Comparison of ENCODE assay signal across 14 cellular contexts in the genomic region with DNA sequence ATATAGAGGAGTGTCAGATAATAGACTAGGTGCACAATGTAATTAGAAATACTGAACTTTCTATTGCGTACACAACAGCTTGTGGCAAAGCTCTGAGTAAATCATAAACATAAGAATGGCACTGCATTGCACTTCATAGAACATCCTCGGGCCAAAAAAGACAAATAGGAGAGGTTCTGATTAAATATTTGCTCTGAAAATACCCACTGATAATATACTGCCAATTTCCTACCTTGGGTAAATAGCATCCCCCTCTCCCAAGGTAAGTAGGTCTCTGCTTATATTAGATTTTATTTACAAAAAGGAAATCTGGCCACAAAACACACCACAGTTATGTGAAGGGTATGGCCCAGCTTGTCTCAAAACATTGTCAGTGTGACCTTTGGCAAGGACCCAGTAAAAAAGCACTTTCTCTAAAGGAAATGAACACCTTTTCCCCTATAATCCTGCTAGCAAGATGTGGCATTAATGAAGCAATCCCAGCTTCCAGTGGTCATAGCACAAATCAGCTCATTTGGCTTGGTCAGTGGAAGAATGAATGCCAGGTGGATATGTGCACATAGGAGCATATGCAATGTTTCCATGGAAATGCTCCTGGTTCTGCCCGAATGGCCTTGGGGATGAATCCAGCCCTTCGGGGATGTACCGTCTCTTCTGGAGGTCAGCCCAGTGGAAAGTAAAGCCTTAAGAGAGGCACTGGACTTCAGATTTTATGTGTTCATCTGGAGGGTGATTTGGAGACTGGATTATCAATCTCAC.
"Had no signal": no experiment of that assay in that cellular context is flagged by ENCODE, and none has a peak within 500 bp of the region (broad histone marks: within the 10 kb centered on the region; RNA-seq: fewer than 3 reads in every experiment).

No MANE protein-coding gene starts in this region.

- H3K27ac ChIP-seq: coronary artery, esophagus muscularis mucosa, left ventricle myocardium inferior had no signal

- H3K36me3 ChIP-seq: esophagus muscularis mucosa, left ventricle myocardium inferior had no signal

- DNase-seq: activated CD4-positive, alpha-beta T cell treated with anti-CD3 and anti-CD28 coated beads, Interleukin-2, amount 10 ng/mL, durations not matched to agents 7 days and 5 days; activated CD8-positive, alpha-beta memory T cell treated with anti-CD3 and anti-CD28 coated beads, Interleukin-2, amount 50 U/mL, for 48 hours; activated gamma-delta T cell; activated T-cell treated with anti-CD3 and anti-CD28 coated beads, Interleukin-2, amount 50 U/mL, for 72 hours; amniotic stem cell; effector CD4-positive, alpha-beta T cell; hippocampal formation; kidney; left ventricle myocardium inferior; natural killer cell; stimulated activated naive CD8-positive, alpha-beta T cell treated with anti-CD3 and anti-CD28 coated beads, Interleukin-15, Interleukin-2, amounts not matched to agents 100 U/mL and 50 U/mL, for 24 hours; trophoblast cell had no signal

- H3K27me3 ChIP-seq: esophagus muscularis mucosa had no signal

- H3K9me3 ChIP-seq: esophagus muscularis mucosa, left ventricle myocardium inferior had no signal

- H3K4me3 ChIP-seq: coronary artery, esophagus muscularis mucosa, left ventricle myocardium inferior had no signal

- H3K4me1 ChIP-seq: esophagus muscularis mucosa, left ventricle myocardium inferior had no signal
